In the genomic region with DNA sequence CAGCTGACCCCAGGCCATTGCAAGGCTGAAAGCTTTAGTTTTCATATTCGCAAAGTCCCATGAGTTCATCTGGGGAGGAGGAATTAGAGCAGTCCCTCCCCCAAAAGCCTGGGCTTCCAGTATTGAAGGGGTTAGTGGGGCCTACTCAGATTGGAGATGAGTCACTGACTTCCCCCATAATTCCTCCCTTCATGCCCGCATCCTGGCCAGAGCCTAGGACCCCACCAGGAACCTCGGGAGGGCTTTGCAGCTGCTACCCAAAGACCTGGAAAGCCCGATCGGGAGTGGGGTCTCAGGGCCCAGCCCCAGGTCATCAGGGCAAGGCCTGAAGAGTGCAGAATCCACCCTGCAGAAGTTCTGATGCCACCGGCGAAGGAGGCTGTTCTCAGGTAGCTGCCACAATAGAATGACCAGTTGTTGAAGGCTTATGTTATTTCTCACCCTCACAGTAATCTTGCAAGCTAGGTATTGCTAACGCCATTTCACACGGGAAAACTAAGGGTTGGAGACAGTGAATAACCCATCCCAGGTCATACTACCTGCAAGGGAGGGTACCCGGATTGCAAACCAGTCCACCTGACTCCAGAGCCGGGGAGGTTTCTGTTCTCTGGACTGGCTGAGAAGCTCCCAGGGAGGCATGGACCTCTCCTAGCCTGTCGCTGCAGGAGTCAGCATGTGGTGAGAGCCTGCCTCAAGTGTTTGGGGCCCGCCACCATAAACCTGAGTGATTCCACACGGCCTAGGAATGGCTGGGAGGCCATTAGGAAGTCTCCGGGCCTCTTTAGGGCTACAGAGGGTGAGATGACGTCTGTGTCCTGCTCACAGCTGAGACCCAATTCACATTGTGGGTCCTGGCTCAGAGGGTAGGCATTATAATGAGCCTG, we compare ENCODE assay signal across 13 cellular contexts. TPM values are rescaled to one million over a fixed set of nuclear protein-coding genes. Genes with fewer than 3 reads are reported as not detected.
DNase-seq lines count a peak whose midpoint lies in the region; ATAC-seq and TF ChIP-seq lines count a peak whose summit lies in the region.
"Had no signal": no experiment of that assay in that cellular context is flagged by ENCODE, and none has a peak within 500 bp of the region (broad histone marks: within the 10 kb centered on the region; RNA-seq: fewer than 3 reads in every experiment).

No MANE protein-coding gene starts in this region.

- H3K4me3 Mint-ChIP-seq in activated naive CD8-positive, alpha-beta T cell treated with anti-CD3 and anti-CD28 coated beads for 36 hours: no peak overlapping the region
- H3K4me3 Mint-ChIP-seq in naive thymus-derived CD4-positive, alpha-beta T cell: peak overlapping the region in 7 of 10 donors; percentile 9 to 82 (median 73)

- H3K4me1 Mint-ChIP-seq in activated naive CD8-positive, alpha-beta T cell treated with anti-CD3 and anti-CD28 coated beads for 36 hours: peaks cover 65% of the 10 kb centered on the region
- H3K4me1 Mint-ChIP-seq in naive thymus-derived CD4-positive, alpha-beta T cell: peaks cover 37 to 88% (median 58%) of the 10 kb centered on the region in 7 donors

- H3K36me3 ChIP-seq in left ventricle myocardium inferior: no peaks in the 10 kb centered on the region
- H3K36me3 ChIP-seq in naive thymus-derived CD4-positive, alpha-beta T cell (ENCODE audit: control insufficient read depth in 2 of 3, insufficient read depth in 3 of 3, low read length in 3 of 3): no peaks in the 10 kb centered on the region
- no peaks in the 10 kb centered on the region for H3K36me3 ChIP-seq in aorta (ENCODE audit: control insufficient read depth in 1 of 2, insufficient read depth in 2 of 2, low read length in 1 of 2)

- H3K9me3 ChIP-seq in left ventricle myocardium inferior (replicated peaks) (no peaks in the 10 kb centered on the region), aorta (ENCODE audit: control insufficient read depth, low read length) (no peaks in the 10 kb centered on the region)
- no peaks in the 10 kb centered on the region for H3K9me3 ChIP-seq in naive thymus-derived CD4-positive, alpha-beta T cell (ENCODE audit: control insufficient read depth in 2 of 3, low read length in 3 of 3)

- peaks cover 3% of the 10 kb centered on the region for H3K27me3 Mint-ChIP-seq in activated naive CD8-positive, alpha-beta T cell treated with anti-CD3 and anti-CD28 coated beads for 36 hours
- no peaks in the 10 kb centered on the region for H3K27me3 Mint-ChIP-seq in naive thymus-derived CD4-positive, alpha-beta T cell

- H3K9me3 Mint-ChIP-seq in activated naive CD8-positive, alpha-beta T cell treated with anti-CD3 and anti-CD28 coated beads for 36 hours: no peaks in the 10 kb centered on the region
- no peaks in the 10 kb centered on the region for H3K9me3 Mint-ChIP-seq in naive thymus-derived CD4-positive, alpha-beta T cell
- H3K9me3 Mint-ChIP-seq: activated naive CD8-positive, alpha-beta T cell treated with anti-CD3 and anti-CD28 coated beads, Interleukin-2, amount 10 ng/mL, durations not matched to agents 7 days and 5 days had no signal

- ATAC-seq in Right ventricle myocardium inferior: no peak
- no peak for ATAC-seq in naive thymus-derived CD4-positive, alpha-beta T cell
- no peak for ATAC-seq in aorta (ENCODE audit: low FRiP score)
- ATAC-seq in sciatic nerve: no peak
- no peak for ATAC-seq in GM18520 (IDR thresholded peaks at IDR 0.05; ENCODE audit: unreplicated experiment)

- TF ChIP-seq CTCF in left ventricle myocardium inferior (IDR thresholded peaks at IDR 0.05; ENCODE audit: borderline replicate concordance): no peak

- no peaks in the 10 kb centered on the region for H3K27me3 ChIP-seq in left ventricle myocardium inferior (ENCODE audit: low read depth)
- no peaks in the 10 kb centered on the region for H3K27me3 ChIP-seq in naive thymus-derived CD4-positive, alpha-beta T cell (ENCODE audit: control insufficient read depth in 2 of 2, insufficient read depth in 2 of 2, low read length in 2 of 2)
- no peaks in the 10 kb centered on the region for H3K27me3 ChIP-seq in aorta (ENCODE audit: control insufficient read depth in 1 of 2, insufficient read depth in 2 of 2, low read length in 1 of 2)

- POLR2A ChIA-PET in naive thymus-derived CD4-positive, alpha-beta T cell (lab: Charles Lee): interaction anchor here (0.5 to 17.2 kb wide), 4 partner anchors 9 to 583 kb away, joined by 3 to 241 read pairs (median 64); partner anchors contain the start of gene ARID5A

- WGBS in aorta, 2 donors: 67 to 69% methylated on average over 16 of the region's 16 CpGs

- H3K27ac Mint-ChIP-seq in activated naive CD8-positive, alpha-beta T cell treated with anti-CD3 and anti-CD28 coated beads for 36 hours: peak overlapping the region; percentile 54
- H3K27ac Mint-ChIP-seq in naive thymus-derived CD4-positive, alpha-beta T cell: peak overlapping the region; percentile 30 to 97 (median 93)

- H3K4me3 ChIP-seq in left ventricle myocardium inferior (no peak overlapping the region), aorta (ENCODE audit: low read length in 2 of 2) (no peak overlapping the region)
- H3K4me3 ChIP-seq in naive thymus-derived CD4-positive, alpha-beta T cell (ENCODE audit: low read length): no peak overlapping the region

- intact Hi-C loops in left ventricle myocardium inferior (cut with micrococcal nuclease) (no loop called here), Right ventricle myocardium inferior (cut with DNase I) (no loop called here), aorta (cut with DNase I) (loop anchor here in 1 of 2 donors (10.0 kb wide), 1 partner anchor 104 kb away; the partner anchor contains the start of gene KANSL3), sciatic nerve (cut with DNase I) (no loop called here)
- intact Hi-C loops in naive thymus-derived CD4-positive, alpha-beta T cell (cut with micrococcal nuclease): loop anchor here in 1 of 2 donors (10.0 kb wide), 1 partner anchor 1506 kb away; the partner anchor contains the start of gene MAL

- H3K27ac ChIP-seq in left ventricle myocardium inferior (replicated peaks) (peak overlapping the region; percentile 95), aorta (ENCODE audit: low read depth in 1 of 2, low read length in 2 of 2) (peak overlapping the region; percentile 64 to 87)
- H3K27ac ChIP-seq in naive thymus-derived CD4-positive, alpha-beta T cell (ENCODE audit: low read depth, low read length): peak overlapping the region; percentile 80

- peaks cover 89% of the 10 kb centered on the region for H3K4me1 ChIP-seq in left ventricle myocardium inferior
- peaks cover 32 to 44% of the 10 kb centered on the region in 2 donors for H3K4me1 ChIP-seq in naive thymus-derived CD4-positive, alpha-beta T cell (ENCODE audit: control insufficient read depth in 2 of 2, insufficient read depth in 2 of 2, low read length in 2 of 2)
- peaks cover 4 to 6% of the 10 kb centered on the region in 2 donors for H3K4me1 ChIP-seq in aorta (ENCODE audit: control insufficient read depth in 1 of 2, insufficient read depth in 2 of 2, low read length in 2 of 2)

- CTCF ChIA-PET in naive thymus-derived CD4-positive, alpha-beta T cell (lab: Charles Lee): interaction anchor here (0.6 to 6.2 kb wide), 3 partner anchors 12 to 430 kb away, joined by 3 to 26 read pairs (median 4); no protein-coding TSS in a partner anchor

- DNase-seq in left ventricle myocardium inferior (no peak), Right ventricle myocardium inferior (ENCODE audit: missing footprints) (no peak), aorta (peak; percentile 50 to 62), sciatic nerve (ENCODE audit: low spot score) (no peak), hypothalamus (lab: John Stamatoyannopoulos, UW) (no peak)
- DNase-seq in activated naive CD8-positive, alpha-beta T cell treated with anti-CD3 and anti-CD28 coated beads for 36 hours: no peak
- DNase-seq in naive thymus-derived CD4-positive, alpha-beta T cell: peak in 1 of 9 donors; percentile 8
- DNase-seq: activated naive CD8-positive, alpha-beta T cell treated with anti-CD3 and anti-CD28 coated beads, Interleukin-2, amount 10 ng/mL, durations not matched to agents 7 days and 5 days; effector memory CD4-positive, alpha-beta T cell; NCI-H146; T1000 had no signal

- no peaks in the 10 kb centered on the region for H3K36me3 Mint-ChIP-seq in activated naive CD8-positive, alpha-beta T cell treated with anti-CD3 and anti-CD28 coated beads for 36 hours
- peaks cover 0 to 1% (median 0%) of the 10 kb centered on the region in 5 donors for H3K36me3 Mint-ChIP-seq in naive thymus-derived CD4-positive, alpha-beta T cell
- H3K36me3 Mint-ChIP-seq: activated naive CD8-positive, alpha-beta T cell treated with anti-CD3 and anti-CD28 coated beads, Interleukin-2, amount 10 ng/mL, durations not matched to agents 7 days and 5 days had no signal

RNA-seq across cellular contexts. Expression of gene ARID5A, which starts 5.8 kb away (rescaled TPM):
- total RNA-seq in left ventricle myocardium inferior: 17.3 TPM
- total RNA-seq in Right ventricle myocardium inferior: 8.7 TPM
- 10 to 100 TPM; 59.5 to 61.7 TPM for total RNA-seq in activated naive CD8-positive, alpha-beta T cell treated with anti-CD3 and anti-CD28 coated beads for 36 hours
- 100 to 1,000 TPM in 3 of 5 experiments, 10 to 100 TPM in 2; 82.4 to 182 (median 113) TPM for total RNA-seq in naive thymus-derived CD4-positive, alpha-beta T cell
- 100 to 1,000 TPM in 1 of 2 donors, 10 to 100 TPM in 1; 52.2 to 111 TPM for polyA plus RNA-seq in naive thymus-derived CD4-positive, alpha-beta T cell
- total RNA-seq in aorta: 100 to 1,000 TPM; 107 to 257 TPM
- 100 to 1,000 TPM in 1 of 2 donors, 10 to 100 TPM in 1; 51.5 to 264 TPM for polyA plus RNA-seq in aorta
- total RNA-seq in sciatic nerve: 44.8 TPM

RNA-seq across cellular contexts. Expression of gene NEURL3, which starts 25.6 kb away (rescaled TPM):
- total RNA-seq in left ventricle myocardium inferior: not detected
- total RNA-seq in Right ventricle myocardium inferior: 0.14 TPM
- under 1 TPM in 1 of 2 experiments, not detected in 1; 0.16 TPM for total RNA-seq in activated naive CD8-positive, alpha-beta T cell treated with anti-CD3 and anti-CD28 coated beads for 36 hours
- total RNA-seq in naive thymus-derived CD4-positive, alpha-beta T cell: 1 to 10 TPM in 1 of 5 experiments, under 1 TPM in 2, not detected in 2; 0.27 to 1.3 (median 0.43) TPM
- not detected for polyA plus RNA-seq in naive thymus-derived CD4-positive, alpha-beta T cell
- total RNA-seq in aorta: under 1 TPM in 1 of 2 donors, not detected in 1; 0.33 TPM
- polyA plus RNA-seq in aorta: under 1 TPM in 1 of 2 donors, not detected in 1; 0.75 TPM
- 0.58 TPM for total RNA-seq in sciatic nerve
- polyA plus RNA-seq: BJ had no signal

Comparison
In these comparisons a context has a peak if more than half of its experiments do, and no peak if none do; other contexts are left out.
1. DNase-seq: peak in aorta (2 of 2); none in left ventricle myocardium inferior (single experiment), Right ventricle myocardium inferior (single experiment), activated naive CD8-positive, alpha-beta T cell treated with anti-CD3 and anti-CD28 coated beads for 36 hours (single experiment), sciatic nerve (single experiment) and hypothalamus (0 of 51).
2. Peak in every context shown above with its lines, with median percentiles within 50 percentile points of each other: H3K27ac ChIP-seq.